1 cellular context compared by ENCODE assay signal in the genomic region with DNA sequence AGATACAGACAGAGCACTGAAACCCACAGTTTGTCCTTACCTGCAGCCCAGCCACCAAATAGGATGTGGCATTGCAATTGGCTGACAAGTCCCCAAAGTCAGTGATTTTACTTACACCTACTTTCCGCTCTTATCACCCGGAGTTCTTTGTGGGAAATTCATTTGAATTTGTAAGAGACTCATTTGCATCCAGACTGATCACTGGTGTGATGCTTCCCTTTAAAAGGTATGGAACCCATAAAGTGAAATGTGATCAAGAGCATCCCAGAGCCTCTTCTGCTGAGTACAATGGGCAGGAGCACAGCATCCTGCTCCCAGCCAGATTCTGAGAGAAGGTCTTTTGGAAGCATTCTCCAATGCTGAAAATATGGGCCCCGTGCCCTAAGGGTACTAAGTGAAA.
TF ChIP-seq lines count a peak whose summit lies in the region.

No MANE protein-coding gene starts in this region.

TF ChIP-seq in WTC11, 78 proteins besides CTCF, POLR2A, EP300 and RAD21 (continued from another document):
- TF ChIP-seq, protein P1, sequence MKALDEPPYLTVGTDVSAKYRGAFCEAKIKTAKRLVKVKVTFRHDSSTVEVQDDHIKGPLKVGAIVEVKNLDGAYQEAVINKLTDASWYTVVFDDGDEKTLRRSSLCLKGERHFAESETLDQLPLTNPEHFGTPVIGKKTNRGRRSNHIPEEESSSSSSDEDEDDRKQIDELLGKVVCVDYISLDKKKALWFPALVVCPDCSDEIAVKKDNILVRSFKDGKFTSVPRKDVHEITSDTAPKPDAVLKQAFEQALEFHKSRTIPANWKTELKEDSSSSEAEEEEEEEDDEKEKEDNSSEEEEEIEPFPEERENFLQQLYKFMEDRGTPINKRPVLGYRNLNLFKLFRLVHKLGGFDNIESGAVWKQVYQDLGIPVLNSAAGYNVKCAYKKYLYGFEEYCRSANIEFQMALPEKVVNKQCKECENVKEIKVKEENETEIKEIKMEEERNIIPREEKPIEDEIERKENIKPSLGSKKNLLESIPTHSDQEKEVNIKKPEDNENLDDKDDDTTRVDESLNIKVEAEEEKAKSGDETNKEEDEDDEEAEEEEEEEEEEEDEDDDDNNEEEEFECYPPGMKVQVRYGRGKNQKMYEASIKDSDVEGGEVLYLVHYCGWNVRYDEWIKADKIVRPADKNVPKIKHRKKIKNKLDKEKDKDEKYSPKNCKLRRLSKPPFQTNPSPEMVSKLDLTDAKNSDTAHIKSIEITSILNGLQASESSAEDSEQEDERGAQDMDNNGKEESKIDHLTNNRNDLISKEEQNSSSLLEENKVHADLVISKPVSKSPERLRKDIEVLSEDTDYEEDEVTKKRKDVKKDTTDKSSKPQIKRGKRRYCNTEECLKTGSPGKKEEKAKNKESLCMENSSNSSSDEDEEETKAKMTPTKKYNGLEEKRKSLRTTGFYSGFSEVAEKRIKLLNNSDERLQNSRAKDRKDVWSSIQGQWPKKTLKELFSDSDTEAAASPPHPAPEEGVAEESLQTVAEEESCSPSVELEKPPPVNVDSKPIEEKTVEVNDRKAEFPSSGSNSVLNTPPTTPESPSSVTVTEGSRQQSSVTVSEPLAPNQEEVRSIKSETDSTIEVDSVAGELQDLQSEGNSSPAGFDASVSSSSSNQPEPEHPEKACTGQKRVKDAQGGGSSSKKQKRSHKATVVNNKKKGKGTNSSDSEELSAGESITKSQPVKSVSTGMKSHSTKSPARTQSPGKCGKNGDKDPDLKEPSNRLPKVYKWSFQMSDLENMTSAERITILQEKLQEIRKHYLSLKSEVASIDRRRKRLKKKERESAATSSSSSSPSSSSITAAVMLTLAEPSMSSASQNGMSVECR (CRISPR knock-in tag; IDR thresholded peaks at IDR 0.05; ENCODE audit: borderline replicate concordance): no peak
- TF ChIP-seq TEAD4 (CRISPR knock-in tag; IDR thresholded peaks at IDR 0.05) (no peak), ZNF396 (CRISPR knock-in tag; IDR thresholded peaks at IDR 0.05; ENCODE audit: borderline replicate concordance) (no peak), RELA (CRISPR knock-in tag; IDR thresholded peaks at IDR 0.05; ENCODE audit: borderline replicate concordance) (no peak), SOX15 (CRISPR knock-in tag; IDR thresholded peaks at IDR 0.05) (no peak)
- TF ChIP-seq, protein P2, sequence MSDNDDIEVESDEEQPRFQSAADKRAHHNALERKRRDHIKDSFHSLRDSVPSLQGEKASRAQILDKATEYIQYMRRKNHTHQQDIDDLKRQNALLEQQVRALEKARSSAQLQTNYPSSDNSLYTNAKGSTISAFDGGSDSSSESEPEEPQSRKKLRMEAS (CRISPR knock-in tag; IDR thresholded peaks at IDR 0.05): no peak
- TF ChIP-seq, protein P3, sequence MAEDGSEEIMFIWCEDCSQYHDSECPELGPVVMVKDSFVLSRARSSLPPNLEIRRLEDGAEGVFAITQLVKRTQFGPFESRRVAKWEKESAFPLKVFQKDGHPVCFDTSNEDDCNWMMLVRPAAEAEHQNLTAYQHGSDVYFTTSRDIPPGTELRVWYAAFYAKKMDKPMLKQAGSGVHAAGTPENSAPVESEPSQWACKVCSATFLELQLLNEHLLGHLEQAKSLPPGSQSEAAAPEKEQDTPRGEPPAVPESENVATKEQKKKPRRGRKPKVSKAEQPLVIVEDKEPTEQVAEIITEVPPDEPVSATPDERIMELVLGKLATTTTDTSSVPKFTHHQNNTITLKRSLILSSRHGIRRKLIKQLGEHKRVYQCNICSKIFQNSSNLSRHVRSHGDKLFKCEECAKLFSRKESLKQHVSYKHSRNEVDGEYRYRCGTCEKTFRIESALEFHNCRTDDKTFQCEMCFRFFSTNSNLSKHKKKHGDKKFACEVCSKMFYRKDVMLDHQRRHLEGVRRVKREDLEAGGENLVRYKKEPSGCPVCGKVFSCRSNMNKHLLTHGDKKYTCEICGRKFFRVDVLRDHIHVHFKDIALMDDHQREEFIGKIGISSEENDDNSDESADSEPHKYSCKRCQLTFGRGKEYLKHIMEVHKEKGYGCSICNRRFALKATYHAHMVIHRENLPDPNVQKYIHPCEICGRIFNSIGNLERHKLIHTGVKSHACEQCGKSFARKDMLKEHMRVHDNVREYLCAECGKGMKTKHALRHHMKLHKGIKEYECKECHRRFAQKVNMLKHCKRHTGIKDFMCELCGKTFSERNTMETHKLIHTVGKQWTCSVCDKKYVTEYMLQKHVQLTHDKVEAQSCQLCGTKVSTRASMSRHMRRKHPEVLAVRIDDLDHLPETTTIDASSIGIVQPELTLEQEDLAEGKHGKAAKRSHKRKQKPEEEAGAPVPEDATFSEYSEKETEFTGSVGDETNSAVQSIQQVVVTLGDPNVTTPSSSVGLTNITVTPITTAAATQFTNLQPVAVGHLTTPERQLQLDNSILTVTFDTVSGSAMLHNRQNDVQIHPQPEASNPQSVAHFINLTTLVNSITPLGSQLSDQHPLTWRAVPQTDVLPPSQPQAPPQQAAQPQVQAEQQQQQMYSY (CRISPR knock-in tag; IDR thresholded peaks at IDR 0.05): no peak
- TF ChIP-seq, protein P4, sequence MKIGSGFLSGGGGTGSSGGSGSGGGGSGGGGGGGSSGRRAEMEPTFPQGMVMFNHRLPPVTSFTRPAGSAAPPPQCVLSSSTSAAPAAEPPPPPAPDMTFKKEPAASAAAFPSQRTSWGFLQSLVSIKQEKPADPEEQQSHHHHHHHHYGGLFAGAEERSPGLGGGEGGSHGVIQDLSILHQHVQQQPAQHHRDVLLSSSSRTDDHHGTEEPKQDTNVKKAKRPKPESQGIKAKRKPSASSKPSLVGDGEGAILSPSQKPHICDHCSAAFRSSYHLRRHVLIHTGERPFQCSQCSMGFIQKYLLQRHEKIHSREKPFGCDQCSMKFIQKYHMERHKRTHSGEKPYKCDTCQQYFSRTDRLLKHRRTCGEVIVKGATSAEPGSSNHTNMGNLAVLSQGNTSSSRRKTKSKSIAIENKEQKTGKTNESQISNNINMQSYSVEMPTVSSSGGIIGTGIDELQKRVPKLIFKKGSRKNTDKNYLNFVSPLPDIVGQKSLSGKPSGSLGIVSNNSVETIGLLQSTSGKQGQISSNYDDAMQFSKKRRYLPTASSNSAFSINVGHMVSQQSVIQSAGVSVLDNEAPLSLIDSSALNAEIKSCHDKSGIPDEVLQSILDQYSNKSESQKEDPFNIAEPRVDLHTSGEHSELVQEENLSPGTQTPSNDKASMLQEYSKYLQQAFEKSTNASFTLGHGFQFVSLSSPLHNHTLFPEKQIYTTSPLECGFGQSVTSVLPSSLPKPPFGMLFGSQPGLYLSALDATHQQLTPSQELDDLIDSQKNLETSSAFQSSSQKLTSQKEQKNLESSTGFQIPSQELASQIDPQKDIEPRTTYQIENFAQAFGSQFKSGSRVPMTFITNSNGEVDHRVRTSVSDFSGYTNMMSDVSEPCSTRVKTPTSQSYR (CRISPR knock-in tag; IDR thresholded peaks at IDR 0.05): no peak
- TF ChIP-seq, protein P5, sequence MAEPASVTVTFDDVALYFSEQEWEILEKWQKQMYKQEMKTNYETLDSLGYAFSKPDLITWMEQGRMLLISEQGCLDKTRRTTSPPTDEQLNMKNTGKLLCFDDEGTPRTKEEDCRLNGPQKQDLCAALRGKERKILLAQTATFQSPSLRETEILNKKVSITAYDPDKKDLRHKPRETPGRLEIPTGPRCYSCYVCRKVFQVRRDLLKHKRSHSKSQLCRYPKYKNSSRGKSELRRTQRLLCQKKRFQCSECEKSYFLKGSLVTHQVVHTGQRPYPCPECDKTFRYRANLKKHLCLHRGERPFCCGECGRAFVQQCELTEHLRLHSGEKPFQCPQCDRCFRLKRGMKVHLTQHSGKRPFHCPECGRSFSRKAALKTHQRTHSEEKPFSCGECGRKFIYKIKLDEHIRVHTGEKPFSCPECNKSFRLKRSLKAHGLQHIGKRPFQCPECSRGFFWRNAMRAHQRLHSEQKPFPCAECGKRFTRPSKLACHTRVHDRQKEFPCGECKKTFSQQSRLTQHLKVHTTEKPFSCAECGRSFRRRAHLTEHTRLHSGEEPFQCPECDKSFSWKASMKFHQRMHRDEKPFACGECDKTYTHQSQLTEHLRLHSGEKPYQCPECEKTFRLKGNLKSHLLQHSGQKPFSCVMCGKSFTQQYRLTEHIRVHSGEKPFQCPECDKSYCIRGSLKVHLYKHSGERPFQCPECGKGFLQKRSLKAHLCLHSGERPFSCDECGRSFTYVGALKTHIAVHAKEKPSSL (CRISPR knock-in tag; conservative IDR thresholded peaks at IDR 0.05): no peak
- TF ChIP-seq, protein P6, sequence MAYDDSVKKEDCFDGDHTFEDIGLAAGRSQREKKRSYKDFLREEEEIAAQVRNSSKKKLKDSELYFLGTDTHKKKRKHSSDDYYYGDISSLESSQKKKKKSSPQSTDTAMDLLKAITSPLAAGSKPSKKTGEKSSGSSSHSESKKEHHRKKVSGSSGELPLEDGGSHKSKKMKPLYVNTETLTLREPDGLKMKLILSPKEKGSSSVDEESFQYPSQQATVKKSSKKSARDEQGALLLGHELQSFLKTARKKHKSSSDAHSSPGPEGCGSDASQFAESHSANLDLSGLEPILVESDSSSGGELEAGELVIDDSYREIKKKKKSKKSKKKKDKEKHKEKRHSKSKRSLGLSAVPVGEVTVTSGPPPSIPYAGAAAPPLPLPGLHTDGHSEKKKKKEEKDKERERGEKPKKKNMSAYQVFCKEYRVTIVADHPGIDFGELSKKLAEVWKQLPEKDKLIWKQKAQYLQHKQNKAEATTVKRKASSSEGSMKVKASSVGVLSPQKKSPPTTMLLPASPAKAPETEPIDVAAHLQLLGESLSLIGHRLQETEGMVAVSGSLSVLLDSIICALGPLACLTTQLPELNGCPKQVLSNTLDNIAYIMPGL (CRISPR knock-in tag; IDR thresholded peaks at IDR 0.05): no peak
